29 cellular contexts compared by ENCODE assay signal in genomic region chrX:42497356-42497755, GRCh38.
"Had no signal": no experiment of that assay in that cellular context is flagged by ENCODE, and none has a peak within 500 bp of the region (broad histone marks: within the 10 kb centered on the region; RNA-seq: fewer than 3 reads in every experiment).

No MANE protein-coding gene starts in this region.

- H3K27ac ChIP-seq: adrenal gland, ascending aorta, body of pancreas, brain microvascular endothelial cell, breast epithelium, cardiac muscle cell had no signal

- DNase-seq: activated effector memory CD4-positive, alpha-beta T cell treated with anti-CD3 and anti-CD28 coated beads, Interleukin-2, amount 50 U/mL, for 16 hours; activated effector memory CD4-positive, alpha-beta T cell treated with Interleukin-2 at 50 U/mL for 16 hours; activated gamma-delta T cell; activated gamma-delta T cell treated with Interleukin-2 at 50 U/mL for 16 hours; activated naive CD4-positive, alpha-beta T cell; activated naive CD4-positive, alpha-beta T cell treated with anti-CD3 and anti-CD28 coated beads for 36 hours; activated naive CD4-positive, alpha-beta T cell treated with anti-CD3 and anti-CD28 coated beads, Interleukin-2, amount 10 ng/mL, durations not matched to agents 7 days and 5 days; activated naive CD4-positive, alpha-beta T cell treated with anti-CD3 and anti-CD28 coated beads, Interleukin-2, amount 50 U/mL, for 16 hours; activated naive CD4-positive, alpha-beta T cell treated with Interleukin-2 at 50 U/mL for 16 hours; activated naive CD8-positive, alpha-beta T cell treated with anti-CD3 and anti-CD28 coated beads for 36 hours; activated naive CD8-positive, alpha-beta T cell treated with anti-CD3 and anti-CD28 coated beads, Interleukin-2, amount 10 ng/mL, durations not matched to agents 7 days and 5 days; activated naive CD8-positive, alpha-beta T cell treated with anti-CD3 and anti-CD28 coated beads, Interleukin-2, amount 50 U/mL, for 24 hours; activated T-cell treated with anti-CD3 and anti-CD28 coated beads, Interleukin-2, amount 50 U/mL, for 1 hour; activated T-cell treated with anti-CD3 and anti-CD28 coated beads, Interleukin-2, amount 50 U/mL, for 24 hours; activated T-cell treated with anti-CD3 and anti-CD28 coated beads, Interleukin-2, amount 50 U/mL, for 4 hours; activated T-cell treated with anti-CD3 and anti-CD28 coated beads, Interleukin-2, amount 50 U/mL, for 48 hours; activated T-cell treated with anti-CD3 and anti-CD28 coated beads, Interleukin-2, amount 50 U/mL, for 72 hours; adrenal gland; amniotic stem cell; amygdala; anterior cingulate cortex; aorta; body of pancreas; brain microvascular endothelial cell; central memory CD4-positive, alpha-beta T cell; cerebellar nuclear complex had no signal

- H3K9me3 ChIP-seq: adrenal gland, ascending aorta, body of pancreas, breast epithelium had no signal

- H3K27me3 ChIP-seq: ascending aorta, body of pancreas, brain microvascular endothelial cell, cardiac muscle cell had no signal

- H3K4me3 ChIP-seq: adrenal gland, ascending aorta, body of pancreas, breast epithelium, cardiac muscle cell had no signal

- H3K4me1 ChIP-seq: adrenal gland, ascending aorta, body of pancreas, breast epithelium had no signal

- H3K36me3 ChIP-seq: adrenal gland, ascending aorta, brain microvascular endothelial cell, breast epithelium, cardiac muscle cell had no signal
